Comparison of ENCODE assay signal across 24 cellular contexts in genomic region chr1:55326496-55326895, GRCh38.
"Had no signal": no experiment of that assay in that cellular context is flagged by ENCODE, and none has a peak within 500 bp of the region (broad histone marks: within the 10 kb centered on the region; RNA-seq: fewer than 3 reads in every experiment).

No MANE protein-coding gene starts in this region.

- H3K4me1 ChIP-seq: psoas muscle, right lobe of liver, upper lobe of left lung had no signal

- FAIRE-seq: colon, small intestine had no signal

- DNase-seq: activated B cell treated with CpG ODN at 0.5 μM for 24 hours; activated CD4-positive, alpha-beta memory T cell treated with anti-CD3 and anti-CD28 coated beads for 36 hours; activated CD4-positive, alpha-beta T cell treated with anti-CD3 and anti-CD28 coated beads for 4 hours; activated gamma-delta T cell treated with Interleukin-2 at 50 U/mL for 16 hours; activated T-cell treated with anti-CD3 and anti-CD28 coated beads for 4 hours; adrenal gland; dorsolateral prefrontal cortex; heart right ventricle; immature natural killer cell; mucosa of descending colon; naive B cell; ovary; psoas muscle; right lobe of liver; small intestine; stimulated activated CD4-positive, alpha-beta T cell treated with anti-CD3 and anti-CD28 coated beads, Interleukin-15, amount 100 ng/mL, for 24 hours; stimulated activated CD4-positive, alpha-beta T cell treated with anti-CD3 and anti-CD28 coated beads, Interleukin-4, amount 100 ng/mL, for 4 hours; stimulated activated naive B cell treated with anti-CD40 and anti-IgM and Interleukin-4, amounts not matched to agents 10 μg/mL and 1 μg/mL and 100 μg/mL, for 72 hours; T-cell; upper lobe of left lung had no signal

- H3K4me3 ChIP-seq: adrenal gland, dorsolateral prefrontal cortex, gastroesophageal sphincter, heart right ventricle, mucosa of descending colon, ovary, psoas muscle, right lobe of liver, thoracic aorta, upper lobe of left lung had no signal

- ATAC-seq: activated naive CD4-positive, alpha-beta T cell treated with anti-CD3 and anti-CD28 coated beads, Interleukin-2, amount 50 U/mL, for 72 hours; gastroesophageal sphincter; heart right ventricle; mucosa of descending colon; psoas muscle; right lobe of liver; stimulated activated naive B cell treated with anti-CD40 and anti-IgM and Interleukin-4, amounts not matched to agents 10 μg/mL and 1 μg/mL and 100 μg/mL, for 72 hours; T-cell had no signal

- H3K27me3 ChIP-seq: adrenal gland, gastroesophageal sphincter, heart right ventricle, ovary, right lobe of liver, upper lobe of left lung had no signal

- H3K27ac ChIP-seq: adrenal gland, dorsolateral prefrontal cortex, gastroesophageal sphincter, heart right ventricle, ovary, psoas muscle, right lobe of liver, thoracic aorta, upper lobe of left lung had no signal

- H3K36me3 ChIP-seq: adrenal gland, gastroesophageal sphincter, heart right ventricle, ovary, right lobe of liver, thoracic aorta, upper lobe of left lung had no signal

- H3K9me3 ChIP-seq: adrenal gland, gastroesophageal sphincter, heart right ventricle, mucosa of descending colon, ovary, psoas muscle, right lobe of liver, thoracic aorta, upper lobe of left lung had no signal
